Comparison of ENCODE assay signal across 31 cellular contexts in the genomic region with DNA sequence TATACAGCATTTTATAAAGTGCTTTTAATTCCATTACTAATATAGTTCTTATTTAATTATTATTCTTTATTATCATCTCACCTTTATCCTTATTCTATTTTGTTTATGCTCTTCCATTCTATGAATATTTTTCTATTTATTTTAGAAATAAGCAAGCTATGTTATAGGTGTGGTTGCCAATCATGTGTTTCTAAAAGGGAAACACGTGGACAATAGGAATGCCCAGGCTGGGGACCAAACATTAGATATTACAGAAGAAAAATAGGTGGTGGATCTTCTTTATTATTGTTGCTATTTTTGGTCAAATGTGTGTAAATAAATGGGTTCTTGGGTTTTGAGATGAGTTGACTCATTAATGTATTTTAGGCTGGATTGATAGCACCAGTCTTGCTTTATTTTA.
"Had no signal": no experiment of that assay in that cellular context is flagged by ENCODE, and none has a peak within 500 bp of the region (broad histone marks: within the 10 kb centered on the region; RNA-seq: fewer than 3 reads in every experiment).

No MANE protein-coding gene starts in this region.

- H3K9me3 ChIP-seq: MG63 had no signal

- H3K4me3 ChIP-seq: MG63 had no signal

- H3K36me3 ChIP-seq: MG63 had no signal

- DNase-seq: Karpas-422, Kasumi-1, MG63, MM.1S, MV-4-11, NCI-H1048, NCI-H1092, NCI-H1092 treated with DMSO at 0.1 percent for 48 hours, NCI-H1105, NCI-H1105 treated with DMSO at 0.1 percent for 48 hours, NCI-H1417, NCI-H1417 treated with DMSO at 0.1 percent for 48 hours, NCI-H1436, NCI-H1436 treated with DMSO at 0.1 percent for 48 hours, NCI-H146, NCI-H1694, NCI-H187, NCI-H187 treated with DMSO at 0.1 percent for 48 hours, NCI-H1930, NCI-H2029, NCI-H2029 treated with DMSO at 0.1 percent for 48 hours, NCI-H2081, NCI-H2081 treated with DMSO at 0.1 percent for 48 hours, NCI-H2107, NCI-H2227 treated with DMSO at 0.1 percent for 48 hours, NCI-H226, NCI-H345, NCI-H446, NCI-H446 treated with DMSO at 0.1 percent for 48 hours, NCI-H510A, NCI-H510A treated with DMSO at 0.1 percent for 48 hours had no signal

- H3K27me3 ChIP-seq: MG63 had no signal
